Comparison of ENCODE assay signal across 8 cellular contexts in the genomic region with DNA sequence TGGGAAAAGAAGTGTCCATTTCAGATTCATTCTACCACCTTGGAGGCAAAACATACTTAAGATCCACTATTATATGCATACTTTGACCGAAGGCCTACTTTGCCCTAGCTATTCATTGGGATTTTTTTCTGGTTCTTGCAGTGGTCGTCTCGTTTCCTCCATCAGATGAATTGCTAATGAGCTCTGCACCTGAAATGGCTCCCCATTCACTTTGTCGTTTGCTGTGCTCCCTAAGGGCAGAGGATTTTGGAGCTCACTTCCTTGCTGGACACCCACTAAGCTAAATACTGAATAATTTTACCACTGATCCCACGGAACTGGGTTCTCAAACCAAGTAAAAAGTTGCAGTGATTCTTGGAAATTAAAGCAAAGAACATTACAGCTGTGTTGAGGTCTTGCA. TPM values are rescaled to one million over a fixed set of nuclear protein-coding genes. Genes with fewer than 3 reads are reported as not detected.
DNase-seq lines count a peak whose midpoint lies in the region; ATAC-seq lines count a peak whose summit lies in the region.

No MANE protein-coding gene starts in this region.

- DNase-seq in T-helper 2 cell treated with Interferon-gamma antibody and Interleukin-4, amounts not matched to agents 5 μg/mL and 100 μg/mL, for 36 hours (ENCODE audit: low spot score) = no peak
- DNase-seq in T-helper 2 cell (no peak), SW 1271 (lab: John Stamatoyannopoulos, UW) (no peak)

- H3K9ac ChIP-seq in iPS-20b (ENCODE audit: low read depth, low read length) = peak overlapping the region; percentile 89; the same call in 1 of the 2 replicates
- peak overlapping the region in 1 of 2 donors; percentile 87 for H3K9ac ChIP-seq in stomach smooth muscle (ENCODE audit: low read length in 2 of 2)

- H3K9me3 ChIP-seq in iPS-20b (ENCODE audit: insufficient read depth, low read depth, low read length) = no peaks in the 10 kb centered on the region
- peaks cover 3% of the 10 kb centered on the region in 2 donors for H3K9me3 ChIP-seq in stomach smooth muscle (ENCODE audit: control insufficient read depth in 2 of 2, low read length in 2 of 2)

- H3K4me3 ChIP-seq in iPS-20b (ENCODE audit: low read length) (peak overlapping the region; percentile 87), stomach smooth muscle (ENCODE audit: low read length in 2 of 2) (peak overlapping the region; percentile 81 to 92)

- H3K4me1 ChIP-seq in iPS-20b (ENCODE audit: insufficient read depth, low read length) (peaks cover 7% of the 10 kb centered on the region; the same call in 1 of the 2 replicates), stomach smooth muscle (ENCODE audit: control insufficient read depth, insufficient read depth, low read length) (peaks cover 12% of the 10 kb centered on the region)

- H3K36me3 ChIP-seq in iPS-20b (ENCODE audit: insufficient read depth, low read depth, low read length) = peaks cover 4% of the 10 kb centered on the region; the same call in 1 of the 2 replicates
- H3K36me3 ChIP-seq in stomach smooth muscle (ENCODE audit: control insufficient read depth in 2 of 2, insufficient read depth in 2 of 2, low read length in 2 of 2) = peaks cover 0 to 2% of the 10 kb centered on the region in 2 donors

- H3K27me3 ChIP-seq in iPS-20b (ENCODE audit: insufficient read depth, low read length) = no peaks in the 10 kb centered on the region
- H3K27me3 ChIP-seq in stomach smooth muscle (ENCODE audit: control insufficient read depth in 1 of 2, insufficient read depth in 2 of 2, low read length in 2 of 2) = no peaks in the 10 kb centered on the region

- no peaks in the 10 kb centered on the region for H3K27me3 Mint-ChIP-seq in T-helper 2 cell treated with Interferon-gamma antibody and Interleukin-4, amounts not matched to agents 5 μg/mL and 100 μg/mL, for 36 hours (ENCODE audit: low read depth)
- H3K27me3 Mint-ChIP-seq in activated T-helper 17 cell treated with anti-CD3 and anti-CD28 coated beads, Interleukin-2, amount 50 U/mL, for 72 hours = no peaks in the 10 kb centered on the region

- H3K27ac Mint-ChIP-seq in T-helper 2 cell treated with Interferon-gamma antibody and Interleukin-4, amounts not matched to agents 5 μg/mL and 100 μg/mL, for 36 hours = peak overlapping the region; percentile 96
- H3K27ac Mint-ChIP-seq in activated T-helper 17 cell treated with anti-CD3 and anti-CD28 coated beads, Interleukin-2, amount 50 U/mL, for 72 hours = peak overlapping the region; percentile 95

- H3K27ac ChIP-seq in iPS-20b (ENCODE audit: low read length) = no peak overlapping the region
- no peak overlapping the region for H3K27ac ChIP-seq in stomach smooth muscle (ENCODE audit: low read length)

- peaks cover 7% of the 10 kb centered on the region for H3K9me3 Mint-ChIP-seq in T-helper 2 cell treated with Interferon-gamma antibody and Interleukin-4, amounts not matched to agents 5 μg/mL and 100 μg/mL, for 36 hours
- H3K9me3 Mint-ChIP-seq in activated T-helper 17 cell treated with anti-CD3 and anti-CD28 coated beads, Interleukin-2, amount 50 U/mL, for 72 hours = peaks cover 6% of the 10 kb centered on the region

- H3K4me3 Mint-ChIP-seq in T-helper 2 cell treated with Interferon-gamma antibody and Interleukin-4, amounts not matched to agents 5 μg/mL and 100 μg/mL, for 36 hours = peak overlapping the region; percentile 88
- peak overlapping the region; percentile 98 for H3K4me3 Mint-ChIP-seq in activated T-helper 17 cell treated with anti-CD3 and anti-CD28 coated beads, Interleukin-2, amount 50 U/mL, for 72 hours

- no peak for ATAC-seq in activated T-helper 17 cell treated with anti-CD3 and anti-CD28 coated beads, Interleukin-2, amount 50 U/mL, for 72 hours (replicated peaks)
- ATAC-seq in HG03571 (IDR thresholded peaks at IDR 0.05; ENCODE audit: unreplicated experiment) (no peak), GM19452 (IDR thresholded peaks at IDR 0.05; ENCODE audit: unreplicated experiment) (no peak)

- H3K4me1 Mint-ChIP-seq in T-helper 2 cell treated with Interferon-gamma antibody and Interleukin-4, amounts not matched to agents 5 μg/mL and 100 μg/mL, for 36 hours (ENCODE audit: low read depth) = peaks cover 27% of the 10 kb centered on the region
- H3K4me1 Mint-ChIP-seq in activated T-helper 17 cell treated with anti-CD3 and anti-CD28 coated beads, Interleukin-2, amount 50 U/mL, for 72 hours = peaks cover 37% of the 10 kb centered on the region

- peaks cover 19% of the 10 kb centered on the region for H3K36me3 Mint-ChIP-seq in T-helper 2 cell treated with Interferon-gamma antibody and Interleukin-4, amounts not matched to agents 5 μg/mL and 100 μg/mL, for 36 hours (ENCODE audit: low read depth)
- peaks cover 21% of the 10 kb centered on the region for H3K36me3 Mint-ChIP-seq in activated T-helper 17 cell treated with anti-CD3 and anti-CD28 coated beads, Interleukin-2, amount 50 U/mL, for 72 hours (ENCODE audit: low read depth)

RNA-seq across cellular contexts. Expression of gene KDM3B, which starts 1.9 kb away (rescaled TPM):
- 10 to 100 TPM; 42.1 to 51.4 TPM for total RNA-seq in activated T-helper 17 cell treated with anti-CD3 and anti-CD28 coated beads, Interleukin-2, amount 50 U/mL, for 72 hours

RNA-seq across cellular contexts. Expression of gene FAM53C, which starts 16.3 kb away (rescaled TPM):
- 10 to 100 TPM; 32.7 to 45.8 TPM for total RNA-seq in activated T-helper 17 cell treated with anti-CD3 and anti-CD28 coated beads, Interleukin-2, amount 50 U/mL, for 72 hours

RNA-seq across cellular contexts. Expression of gene CDC25C, which starts 22.8 kb away (rescaled TPM):
- 10 to 100 TPM; 11.5 to 19.7 TPM for total RNA-seq in activated T-helper 17 cell treated with anti-CD3 and anti-CD28 coated beads, Interleukin-2, amount 50 U/mL, for 72 hours
